ENCODE assay signal across 8 cellular contexts in the genomic region with DNA sequence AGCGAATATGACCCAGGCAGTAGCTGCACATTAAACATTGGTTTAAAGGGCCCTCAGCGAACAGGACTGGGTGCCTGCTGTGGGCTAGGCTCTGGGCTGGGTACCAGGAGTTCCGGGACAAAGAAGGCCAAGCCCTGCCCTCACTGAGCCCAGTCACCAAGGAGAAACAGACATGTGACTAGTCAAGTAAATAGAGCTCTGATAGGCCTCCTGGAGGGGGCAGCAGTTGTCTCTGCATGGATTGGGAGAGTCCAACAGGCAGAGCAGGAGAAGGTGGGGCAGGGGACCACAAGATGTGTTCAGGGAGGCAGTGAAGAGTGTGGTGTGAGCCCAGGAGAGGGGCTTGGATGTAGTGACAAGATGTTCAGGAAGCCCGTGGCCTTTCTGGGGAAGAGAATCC. TPM values are rescaled to one million over a fixed set of nuclear protein-coding genes. Genes with fewer than 3 reads are reported as not detected.
DNase-seq lines count a peak whose midpoint lies in the region; ATAC-seq and TF ChIP-seq lines count a peak whose summit lies in the region.

No MANE protein-coding gene starts in this region.

- DNase-seq in COLO668 (lab: John Stamatoyannopoulos, UW; ENCODE audit: unreplicated experiment) (peak; percentile 35), HT1080 (ENCODE audit: low read depth) (peak; percentile 59), left kidney (ENCODE audit: low read depth, low spot score) (peak; percentile 53), midbrain (lab: John Stamatoyannopoulos, UW) (no peak)
- peak; percentile 25 for DNase-seq in activated CD8-positive, alpha-beta T cell treated with anti-CD3 and anti-CD28 coated beads for 36 hours
- DNase-seq in activated CD8-positive, alpha-beta memory T cell treated with anti-CD3 and anti-CD28 coated beads, Interleukin-2, amount 50 U/mL, for 48 hours, result no peak

- H3K4me1 Mint-ChIP-seq in activated CD8-positive, alpha-beta T cell treated with anti-CD3 and anti-CD28 coated beads for 36 hours (ENCODE audit: low read depth), result peaks cover 29% of the 10 kb centered on the region

- H3K36me3 Mint-ChIP-seq in activated CD8-positive, alpha-beta T cell treated with anti-CD3 and anti-CD28 coated beads for 36 hours (ENCODE audit: low read depth), result peaks cover 12% of the 10 kb centered on the region

- H3K27me3 Mint-ChIP-seq in activated CD8-positive, alpha-beta T cell treated with anti-CD3 and anti-CD28 coated beads for 36 hours, result no peaks in the 10 kb centered on the region

- ATAC-seq in activated CD8-positive, alpha-beta T cell treated with anti-CD3 and anti-CD28 coated beads for 36 hours, result no peak
- ATAC-seq in HG03280 (IDR thresholded peaks at IDR 0.05; ENCODE audit: unreplicated experiment) (no peak), GM21526 (IDR thresholded peaks at IDR 0.05; ENCODE audit: low FRiP score, unreplicated experiment) (no peak)

- CTCF ChIA-PET in activated CD8-positive, alpha-beta T cell treated with anti-CD3 and anti-CD28 coated beads for 36 hours (lab: Charles Lee), result interaction anchor here (0.7 to 4.1 kb wide), 3 partner anchors 14 to 95 kb away, joined by 3 to 12 read pairs (median 12); no protein-coding TSS in a partner anchor

- no peak overlapping the region for H3K4me3 Mint-ChIP-seq in activated CD8-positive, alpha-beta T cell treated with anti-CD3 and anti-CD28 coated beads for 36 hours

- intact Hi-C loops in activated CD8-positive, alpha-beta T cell treated with anti-CD3 and anti-CD28 coated beads for 36 hours (cut with micrococcal nuclease), result no loop called here

- no peak overlapping the region for H3K27ac Mint-ChIP-seq in activated CD8-positive, alpha-beta T cell treated with anti-CD3 and anti-CD28 coated beads for 36 hours

- POLR2A ChIA-PET in activated CD8-positive, alpha-beta T cell treated with anti-CD3 and anti-CD28 coated beads for 36 hours (lab: Charles Lee), result no interaction called here

- H3K9me3 Mint-ChIP-seq in activated CD8-positive, alpha-beta T cell treated with anti-CD3 and anti-CD28 coated beads for 36 hours, result no peaks in the 10 kb centered on the region

- TF ChIP-seq CTCF in activated CD8-positive, alpha-beta T cell treated with anti-CD3 and anti-CD28 coated beads for 36 hours (IDR thresholded peaks at IDR 0.05), result no peak

RNA-seq across cellular contexts. Expression of a gene that starts 3.1 kb away (rescaled TPM):
- total RNA-seq in HT1080 (2014; rRNA removed; shearing (Covaris generic)), result 64.3 and 83.5 TPM in 2 replicates
- polyA plus RNA-seq in HT1080 (2015; cell fraction: cytosol; rRNA removed), result 193 and 201 TPM in 2 replicates
- polyA plus RNA-seq in HT1080 (2015; cell fraction: nucleus; rRNA removed), result 243 and 272 TPM in 2 replicates
- 10 to 100 TPM; 91.6 to 95.5 TPM for total RNA-seq in activated CD8-positive, alpha-beta T cell treated with anti-CD3 and anti-CD28 coated beads for 36 hours

RNA-seq across cellular contexts. Expression of a gene that starts 42.3 kb away (rescaled TPM):
- total RNA-seq in HT1080 (2014; rRNA removed; shearing (Covaris generic)), result not detected in 2 replicates
- not detected in 2 replicates for polyA plus RNA-seq in HT1080 (2015; cell fraction: cytosol; rRNA removed)
- polyA plus RNA-seq in HT1080 (2015; cell fraction: nucleus; rRNA removed), result not detected in 2 replicates
- not detected for total RNA-seq in activated CD8-positive, alpha-beta T cell treated with anti-CD3 and anti-CD28 coated beads for 36 hours

RNA-seq across cellular contexts. Expression of a gene that starts 42.4 kb away (rescaled TPM):
- total RNA-seq in HT1080 (2014; rRNA removed; shearing (Covaris generic)), result not detected in 2 replicates
- not detected in 2 replicates for polyA plus RNA-seq in HT1080 (2015; cell fraction: cytosol; rRNA removed)
- polyA plus RNA-seq in HT1080 (2015; cell fraction: nucleus; rRNA removed), result not detected in 2 replicates
- total RNA-seq in activated CD8-positive, alpha-beta T cell treated with anti-CD3 and anti-CD28 coated beads for 36 hours, result not detected

Comparison
In these comparisons a context has a peak if more than half of its experiments do, and no peak if none do; other contexts are left out.
1. DNase-seq: peak in COLO668 (single experiment), HT1080 (single experiment), activated CD8-positive, alpha-beta T cell treated with anti-CD3 and anti-CD28 coated beads for 36 hours (single experiment) and left kidney (single experiment); none in activated CD8-positive, alpha-beta memory T cell treated with anti-CD3 and anti-CD28 coated beads, Interleukin-2, amount 50 U/mL, for 48 hours (single experiment) and midbrain (single experiment).